1 cellular context compared by ENCODE assay signal in the genomic region with DNA sequence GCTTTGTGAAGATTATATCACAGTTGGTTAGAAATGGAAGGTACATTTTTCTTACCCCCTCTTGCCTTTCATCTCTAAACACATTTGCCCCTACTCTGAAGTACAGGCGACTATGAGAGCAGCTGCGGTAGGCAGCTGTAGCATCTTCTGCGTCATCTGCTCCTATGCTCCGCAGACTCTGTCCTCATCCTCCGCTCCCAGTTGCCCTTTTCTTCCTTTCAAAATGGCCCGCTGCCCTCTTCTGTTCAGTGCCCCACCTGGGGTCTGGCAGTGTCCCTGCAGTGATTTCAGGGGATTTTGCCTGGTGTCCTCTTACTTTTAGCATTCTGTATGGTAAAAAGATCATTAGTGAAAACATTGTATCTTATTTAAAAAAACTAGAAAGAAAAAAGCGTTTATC.
TF ChIP-seq lines count a peak whose summit lies in the region.

No MANE protein-coding gene starts in this region.

TF ChIP-seq in GM23338, 12 proteins besides CTCF, POLR2A, EP300 and RAD21 (continued from another document):
- TF ChIP-seq, protein P1, sequence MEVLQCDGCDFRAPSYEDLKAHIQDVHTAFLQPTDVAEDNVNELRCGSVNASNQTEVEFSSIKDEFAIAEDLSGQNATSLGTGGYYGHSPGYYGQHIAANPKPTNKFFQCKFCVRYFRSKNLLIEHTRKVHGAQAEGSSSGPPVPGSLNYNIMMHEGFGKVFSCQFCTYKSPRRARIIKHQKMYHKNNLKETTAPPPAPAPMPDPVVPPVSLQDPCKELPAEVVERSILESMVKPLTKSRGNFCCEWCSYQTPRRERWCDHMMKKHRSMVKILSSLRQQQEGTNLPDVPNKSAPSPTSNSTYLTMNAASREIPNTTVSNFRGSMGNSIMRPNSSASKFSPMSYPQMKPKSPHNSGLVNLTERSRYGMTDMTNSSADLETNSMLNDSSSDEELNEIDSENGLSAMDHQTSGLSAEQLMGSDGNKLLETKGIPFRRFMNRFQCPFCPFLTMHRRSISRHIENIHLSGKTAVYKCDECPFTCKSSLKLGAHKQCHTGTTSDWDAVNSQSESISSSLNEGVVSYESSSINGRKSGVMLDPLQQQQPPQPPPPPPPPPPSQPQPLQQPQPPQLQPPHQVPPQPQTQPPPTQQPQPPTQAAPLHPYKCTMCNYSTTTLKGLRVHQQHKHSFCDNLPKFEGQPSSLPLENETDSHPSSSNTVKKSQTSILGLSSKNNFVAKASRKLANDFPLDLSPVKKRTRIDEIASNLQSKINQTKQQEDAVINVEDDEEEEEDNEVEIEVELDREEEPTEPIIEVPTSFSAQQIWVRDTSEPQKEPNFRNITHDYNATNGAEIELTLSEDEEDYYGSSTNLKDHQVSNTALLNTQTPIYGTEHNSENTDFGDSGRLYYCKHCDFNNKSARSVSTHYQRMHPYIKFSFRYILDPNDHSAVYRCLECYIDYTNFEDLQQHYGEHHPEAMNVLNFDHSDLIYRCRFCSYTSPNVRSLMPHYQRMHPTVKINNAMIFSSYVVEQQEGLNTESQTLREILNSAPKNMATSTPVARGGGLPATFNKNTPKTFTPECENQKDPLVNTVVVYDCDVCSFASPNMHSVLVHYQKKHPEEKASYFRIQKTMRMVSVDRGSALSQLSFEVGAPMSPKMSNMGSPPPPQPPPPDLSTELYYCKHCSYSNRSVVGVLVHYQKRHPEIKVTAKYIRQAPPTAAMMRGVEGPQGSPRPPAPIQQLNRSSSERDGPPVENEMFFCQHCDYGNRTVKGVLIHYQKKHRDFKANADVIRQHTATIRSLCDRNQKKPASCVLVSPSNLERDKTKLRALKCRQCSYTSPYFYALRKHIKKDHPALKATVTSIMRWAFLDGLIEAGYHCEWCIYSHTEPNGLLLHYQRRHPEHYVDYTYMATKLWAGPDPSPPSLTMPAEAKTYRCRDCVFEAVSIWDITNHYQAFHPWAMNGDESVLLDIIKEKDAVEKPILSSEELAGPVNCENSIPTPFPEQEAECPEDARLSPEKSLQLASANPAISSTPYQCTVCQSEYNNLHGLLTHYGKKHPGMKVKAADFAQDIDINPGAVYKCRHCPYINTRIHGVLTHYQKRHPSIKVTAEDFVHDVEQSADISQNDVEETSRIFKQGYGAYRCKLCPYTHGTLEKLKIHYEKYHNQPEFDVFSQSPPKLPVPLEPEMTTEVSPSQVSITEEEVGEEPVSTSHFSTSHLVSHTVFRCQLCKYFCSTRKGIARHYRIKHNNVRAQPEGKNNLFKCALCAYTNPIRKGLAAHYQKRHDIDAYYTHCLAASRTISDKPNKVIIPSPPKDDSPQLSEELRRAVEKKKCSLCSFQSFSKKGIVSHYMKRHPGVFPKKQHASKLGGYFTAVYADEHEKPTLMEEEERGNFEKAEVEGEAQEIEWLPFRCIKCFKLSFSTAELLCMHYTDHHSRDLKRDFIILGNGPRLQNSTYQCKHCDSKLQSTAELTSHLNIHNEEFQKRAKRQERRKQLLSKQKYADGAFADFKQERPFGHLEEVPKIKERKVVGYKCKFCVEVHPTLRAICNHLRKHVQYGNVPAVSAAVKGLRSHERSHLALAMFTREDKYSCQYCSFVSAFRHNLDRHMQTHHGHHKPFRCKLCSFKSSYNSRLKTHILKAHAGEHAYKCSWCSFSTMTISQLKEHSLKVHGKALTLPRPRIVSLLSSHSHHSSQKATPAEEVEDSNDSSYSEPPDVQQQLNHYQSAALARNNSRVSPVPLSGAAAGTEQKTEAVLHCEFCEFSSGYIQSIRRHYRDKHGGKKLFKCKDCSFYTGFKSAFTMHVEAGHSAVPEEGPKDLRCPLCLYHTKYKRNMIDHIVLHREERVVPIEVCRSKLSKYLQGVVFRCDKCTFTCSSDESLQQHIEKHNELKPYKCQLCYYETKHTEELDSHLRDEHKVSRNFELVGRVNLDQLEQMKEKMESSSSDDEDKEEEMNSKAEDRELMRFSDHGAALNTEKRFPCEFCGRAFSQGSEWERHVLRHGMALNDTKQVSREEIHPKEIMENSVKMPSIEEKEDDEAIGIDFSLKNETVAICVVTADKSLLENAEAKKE (CRISPR knock-in tag; IDR thresholded peaks at IDR 0.05): no peak
- TF ChIP-seq EZH2 (IDR thresholded peaks at IDR 0.05; ENCODE audit: low read depth, unreplicated experiment) (no peak), EZH2phosphoT487 (IDR thresholded peaks at IDR 0.05; ENCODE audit: unreplicated experiment) (no peak), POLR2AphosphoS5 (IDR thresholded peaks at IDR 0.05; ENCODE audit: low read depth) (no peak), NANOG (IDR thresholded peaks at IDR 0.05; ENCODE audit: borderline replicate concordance) (no peak), STAT1 (IDR thresholded peaks at IDR 0.05; ENCODE audit: unreplicated experiment) (no peak), CREB1 (CRISPR knock-in tag; IDR thresholded peaks at IDR 0.05; ENCODE audit: low read depth) (no peak), ZNF331 (CRISPR knock-in tag; IDR thresholded peaks at IDR 0.05; ENCODE audit: low read depth) (no peak)
- TF ChIP-seq, protein P2, sequence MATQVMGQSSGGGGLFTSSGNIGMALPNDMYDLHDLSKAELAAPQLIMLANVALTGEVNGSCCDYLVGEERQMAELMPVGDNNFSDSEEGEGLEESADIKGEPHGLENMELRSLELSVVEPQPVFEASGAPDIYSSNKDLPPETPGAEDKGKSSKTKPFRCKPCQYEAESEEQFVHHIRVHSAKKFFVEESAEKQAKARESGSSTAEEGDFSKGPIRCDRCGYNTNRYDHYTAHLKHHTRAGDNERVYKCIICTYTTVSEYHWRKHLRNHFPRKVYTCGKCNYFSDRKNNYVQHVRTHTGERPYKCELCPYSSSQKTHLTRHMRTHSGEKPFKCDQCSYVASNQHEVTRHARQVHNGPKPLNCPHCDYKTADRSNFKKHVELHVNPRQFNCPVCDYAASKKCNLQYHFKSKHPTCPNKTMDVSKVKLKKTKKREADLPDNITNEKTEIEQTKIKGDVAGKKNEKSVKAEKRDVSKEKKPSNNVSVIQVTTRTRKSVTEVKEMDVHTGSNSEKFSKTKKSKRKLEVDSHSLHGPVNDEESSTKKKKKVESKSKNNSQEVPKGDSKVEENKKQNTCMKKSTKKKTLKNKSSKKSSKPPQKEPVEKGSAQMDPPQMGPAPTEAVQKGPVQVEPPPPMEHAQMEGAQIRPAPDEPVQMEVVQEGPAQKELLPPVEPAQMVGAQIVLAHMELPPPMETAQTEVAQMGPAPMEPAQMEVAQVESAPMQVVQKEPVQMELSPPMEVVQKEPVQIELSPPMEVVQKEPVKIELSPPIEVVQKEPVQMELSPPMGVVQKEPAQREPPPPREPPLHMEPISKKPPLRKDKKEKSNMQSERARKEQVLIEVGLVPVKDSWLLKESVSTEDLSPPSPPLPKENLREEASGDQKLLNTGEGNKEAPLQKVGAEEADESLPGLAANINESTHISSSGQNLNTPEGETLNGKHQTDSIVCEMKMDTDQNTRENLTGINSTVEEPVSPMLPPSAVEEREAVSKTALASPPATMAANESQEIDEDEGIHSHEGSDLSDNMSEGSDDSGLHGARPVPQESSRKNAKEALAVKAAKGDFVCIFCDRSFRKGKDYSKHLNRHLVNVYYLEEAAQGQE (IDR thresholded peaks at IDR 0.05; ENCODE audit: unreplicated experiment): no peak
- TF ChIP-seq, protein P3, sequence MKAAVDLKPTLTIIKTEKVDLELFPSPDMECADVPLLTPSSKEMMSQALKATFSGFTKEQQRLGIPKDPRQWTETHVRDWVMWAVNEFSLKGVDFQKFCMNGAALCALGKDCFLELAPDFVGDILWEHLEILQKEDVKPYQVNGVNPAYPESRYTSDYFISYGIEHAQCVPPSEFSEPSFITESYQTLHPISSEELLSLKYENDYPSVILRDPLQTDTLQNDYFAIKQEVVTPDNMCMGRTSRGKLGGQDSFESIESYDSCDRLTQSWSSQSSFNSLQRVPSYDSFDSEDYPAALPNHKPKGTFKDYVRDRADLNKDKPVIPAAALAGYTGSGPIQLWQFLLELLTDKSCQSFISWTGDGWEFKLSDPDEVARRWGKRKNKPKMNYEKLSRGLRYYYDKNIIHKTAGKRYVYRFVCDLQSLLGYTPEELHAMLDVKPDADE (IDR thresholded peaks at IDR 0.05): no peak
